Comparison of ENCODE assay signal across 10 cellular contexts in the genomic region with DNA sequence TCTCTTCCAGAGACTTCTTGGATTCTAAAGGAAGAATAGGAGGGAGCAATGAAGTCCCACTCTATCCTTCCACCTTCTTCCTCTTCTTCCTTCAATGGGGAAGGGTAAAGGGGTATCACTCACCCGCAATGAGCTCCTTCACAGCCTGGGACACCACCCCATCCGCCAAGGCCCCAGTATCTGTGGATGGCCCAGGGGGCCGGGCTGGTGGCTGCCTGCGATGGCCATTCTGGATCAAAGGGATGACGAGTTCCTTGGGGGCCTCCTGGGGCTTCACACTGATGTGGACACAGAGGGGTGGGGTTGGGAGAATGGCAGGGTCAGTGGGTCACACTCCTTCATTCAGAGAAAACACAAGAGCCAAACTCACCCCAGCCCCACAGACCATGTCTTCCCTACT. TPM values are rescaled to one million over a fixed set of nuclear protein-coding genes. Genes with fewer than 3 reads are reported as not detected.
DNase-seq lines count a peak whose midpoint lies in the region; TF ChIP-seq lines count a peak whose summit lies in the region.
"Had no signal": no experiment of that assay in that cellular context is flagged by ENCODE, and none has a peak within 500 bp of the region (broad histone marks: within the 10 kb centered on the region; RNA-seq: fewer than 3 reads in every experiment).

No MANE protein-coding gene starts in this region.

- H3K9me3 ChIP-seq in left ventricle myocardium inferior (replicated peaks) (no peaks in the 10 kb centered on the region), mesodermal cell (ENCODE audit: control insufficient read depth, low read length) (no peaks in the 10 kb centered on the region), vagina (no peaks in the 10 kb centered on the region), adrenal gland (replicated peaks in 1 of 3) (no peaks in the 10 kb centered on the region)

- peaks cover 26% of the 10 kb centered on the region for H3K36me3 ChIP-seq in left ventricle myocardium inferior
- H3K36me3 ChIP-seq in mesodermal cell (ENCODE audit: control insufficient read depth, insufficient read depth, low read length) = peaks cover 35% of the 10 kb centered on the region
- H3K36me3 ChIP-seq in vagina = peaks cover 0 to 15% of the 10 kb centered on the region in 2 donors
- peaks cover 0 to 7% of the 10 kb centered on the region in 2 donors for H3K36me3 ChIP-seq in adrenal gland (replicated peaks in 1 of 2)

- TF ChIP-seq CTCF in left ventricle myocardium inferior (IDR thresholded peaks at IDR 0.05; ENCODE audit: borderline replicate concordance) (no peak), astrocyte of the cerebellum (IDR thresholded peaks at IDR 0.05; ENCODE audit: low read depth, low read length, missing control alignments) (no peak), vagina (IDR thresholded peaks at IDR 0.05) (no peak), adrenal gland (IDR thresholded peaks at IDR 0.05) (no peak)

- intact Hi-C loops in left ventricle myocardium inferior (cut with micrococcal nuclease) = no loop called here
- intact Hi-C loops in cardiac septum (cut with DNase I) = no loop called here
- intact Hi-C loops in vagina (cut with DNase I) = no loop called here
- intact Hi-C loops in adrenal gland (cut with DNase I) = no loop called here

- TF ChIP-seq POLR2A in vagina (IDR thresholded peaks at IDR 0.05) (no peak), adrenal gland (IDR thresholded peaks at IDR 0.05) (no peak)

- H3K4me3 ChIP-seq in left ventricle myocardium inferior = peak overlapping the region; percentile 83
- peak overlapping the region; percentile 79 for H3K4me3 ChIP-seq in astrocyte of the cerebellum (ENCODE audit: low read depth, low read length)
- peak overlapping the region; percentile 67 for H3K4me3 ChIP-seq in mesodermal cell (ENCODE audit: extremely low read depth, insufficient read depth, low read length, poor library complexity, severe bottlenecking)
- peak overlapping the region; percentile 64 to 69 for H3K4me3 ChIP-seq in vagina
- H3K4me3 ChIP-seq in adrenal gland = peak overlapping the region in 1 of 4 donors; percentile 67

- WGBS in mesodermal cell (ENCODE audit: insufficient coverage in 2 of 2), 2 experiments = no CpG with 5 or more reads among the region's 5 CpGs
- WGBS in adrenal gland, 4 donors = 59 to 80% (median 74%) methylated on average over 2 to 5 of the region's 5 CpGs

- DNase-seq in left ventricle myocardium inferior = no peak
- no peak for DNase-seq in cardiac septum (ENCODE audit: low spot score)
- DNase-seq in astrocyte of the cerebellum (ENCODE audit: low read depth) = no peak
- no peak for DNase-seq in vagina (ENCODE audit: extremely low spot score in 2 of 2)
- no peak for DNase-seq in NCI-H774 (lab: John Stamatoyannopoulos, UW)
- no peak for DNase-seq in GM19240 (ENCODE audit: insufficient read length, low spot score)
- DNase-seq in adrenal gland = no peak
- DNase-seq: cerebellar nuclear complex, EL had no signal

- no peaks in the 10 kb centered on the region for H3K27me3 ChIP-seq in left ventricle myocardium inferior (ENCODE audit: low read depth)
- no peaks in the 10 kb centered on the region for H3K27me3 ChIP-seq in vagina
- no peaks in the 10 kb centered on the region for H3K27me3 ChIP-seq in adrenal gland

- in situ Hi-C loops in astrocyte of the cerebellum (cut with HindIII; ENCODE audit: low sequenced_read_pairs) = no loop called here

- H3K4me1 ChIP-seq in left ventricle myocardium inferior (peaks cover 14% of the 10 kb centered on the region), mesodermal cell (ENCODE audit: control insufficient read depth, insufficient read depth, low read length, poor library complexity, severe bottlenecking) (no peaks in the 10 kb centered on the region), vagina (peaks cover 8% of the 10 kb centered on the region), adrenal gland (replicated peaks in 1 of 2) (no peaks in the 10 kb centered on the region)

- H3K27ac ChIP-seq in left ventricle myocardium inferior (replicated peaks) (no peak overlapping the region), mesodermal cell (ENCODE audit: low read depth, low read length, severe bottlenecking) (no peak overlapping the region), vagina (peak overlapping the region; percentile 70), adrenal gland (no peak overlapping the region)

RNA-seq across cellular contexts. Expression of gene GPKOW, which starts 1.0 kb away (rescaled TPM):
- 18.1 TPM for total RNA-seq in left ventricle myocardium inferior
- 18.7 TPM for total RNA-seq in cardiac septum
- 26.7 TPM for polyA plus RNA-seq in mesodermal cell (2013, experiment 1 of 2)
- 24.6 TPM for polyA plus RNA-seq in mesodermal cell (2013, experiment 2 of 2)
- 17.7 TPM for total RNA-seq in vagina
- total RNA-seq in adrenal gland = 10 to 100 TPM; 21.5 to 58.4 (median 27.0) TPM
- polyA plus RNA-seq in adrenal gland = 10 to 100 TPM; 10.1 to 21.8 (median 11.3) TPM

RNA-seq across cellular contexts. Expression of gene MAGIX, which starts 40.1 kb away (rescaled TPM):
- total RNA-seq in left ventricle myocardium inferior = 2.4 TPM
- total RNA-seq in cardiac septum = 3.4 TPM
- polyA plus RNA-seq in mesodermal cell (2013, experiment 1 of 2) = 0.92 TPM
- polyA plus RNA-seq in mesodermal cell (2013, experiment 2 of 2) = 0.51 TPM
- total RNA-seq in vagina = 2.2 TPM
- total RNA-seq in adrenal gland = 10 to 100 TPM in 1 of 8 donors, 1 to 10 TPM in 7; 2.2 to 16.2 (median 2.9) TPM
- 1 to 10 TPM in 2 of 3 donors, under 1 TPM in 1; 0.59 to 8.4 (median 7.6) TPM for polyA plus RNA-seq in adrenal gland

RNA-seq across cellular contexts. Expression of gene WDR45, which starts 42.8 kb away (rescaled TPM):
- 80.4 TPM for total RNA-seq in left ventricle myocardium inferior
- total RNA-seq in cardiac septum = 68.1 TPM
- 48.8 TPM for polyA plus RNA-seq in mesodermal cell (2013, experiment 1 of 2)
- polyA plus RNA-seq in mesodermal cell (2013, experiment 2 of 2) = 48.2 TPM
- 72.7 TPM for total RNA-seq in vagina
- 100 to 1,000 TPM in 6 of 8 donors, 10 to 100 TPM in 2; 73.4 to 139 (median 110) TPM for total RNA-seq in adrenal gland
- 100 to 1,000 TPM in 2 of 3 donors, 10 to 100 TPM in 1; 59.4 to 184 (median 170) TPM for polyA plus RNA-seq in adrenal gland

RNA-seq across cellular contexts. Expression of gene PRAF2, which starts 48.7 kb away (rescaled TPM):
- 8.7 TPM for total RNA-seq in left ventricle myocardium inferior
- total RNA-seq in cardiac septum = 14.8 TPM
- 38.9 TPM for polyA plus RNA-seq in mesodermal cell (2013, experiment 1 of 2)
- polyA plus RNA-seq in mesodermal cell (2013, experiment 2 of 2) = 43.6 TPM
- 24.1 TPM for total RNA-seq in vagina
- 10 to 100 TPM in 7 of 8 donors, 1 to 10 TPM in 1; 9.7 to 44.5 (median 35.8) TPM for total RNA-seq in adrenal gland
- 100 to 1,000 TPM in 1 of 3 donors, 10 to 100 TPM in 2; 66.0 to 100 (median 85.5) TPM for polyA plus RNA-seq in adrenal gland

RNA-seq across cellular contexts. Expression of gene PLP2, which starts 49.2 kb away (rescaled TPM):
- total RNA-seq in left ventricle myocardium inferior (42.1 TPM), cardiac septum (84.9 TPM), vagina (81.3 TPM), adrenal gland (100 to 1,000 TPM in 5 of 8 donors, 10 to 100 TPM in 3; 52.1 to 304 (median 152) TPM)
- 12.6 TPM for polyA plus RNA-seq in mesodermal cell (2013, experiment 1 of 2)
- 10.8 TPM for polyA plus RNA-seq in mesodermal cell (2013, experiment 2 of 2)
- polyA plus RNA-seq in adrenal gland = 100 to 1,000 TPM in 2 of 3 donors, 10 to 100 TPM in 1; 78.2 to 724 (median 324) TPM
